Comparison of ENCODE assay signal across 20 cellular contexts in the genomic region with DNA sequence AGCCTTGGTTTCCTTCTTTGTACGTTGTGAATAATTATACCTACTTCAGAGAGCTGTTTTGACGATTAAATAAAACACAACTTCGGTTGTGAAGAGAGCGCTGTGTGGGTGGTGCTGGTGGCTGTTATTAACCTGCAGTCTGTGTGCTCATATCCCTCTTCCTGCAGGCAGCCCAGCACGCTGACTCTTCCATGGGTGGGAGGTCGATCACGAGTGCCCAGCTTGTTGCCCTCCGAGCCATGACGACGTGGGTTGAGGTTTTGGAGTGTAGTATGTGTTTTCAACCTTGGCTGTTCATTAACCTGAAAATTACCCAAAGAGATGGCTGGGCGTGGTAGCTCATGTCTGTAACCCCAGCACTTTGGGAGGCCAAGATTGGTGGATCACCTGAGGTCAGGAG. TPM values are rescaled to one million over a fixed set of nuclear protein-coding genes. Genes with fewer than 3 reads are reported as not detected.
A peak's percentile ranks its signal among the peaks of the same experiment; 100 is the strongest.
DNase-seq lines count a peak whose midpoint lies in the region; ATAC-seq and TF ChIP-seq lines count a peak whose summit lies in the region.
"Had no signal": no experiment of that assay in that cellular context is flagged by ENCODE, and none has a peak within 500 bp of the region (broad histone marks: within the 10 kb centered on the region; RNA-seq: fewer than 3 reads in every experiment).

No MANE protein-coding gene starts in this region.

- H3K4me1 Mint-ChIP-seq in activated CD4-positive, alpha-beta memory T cell treated with anti-CD3 and anti-CD28 coated beads for 36 hours (ENCODE audit: low read depth), result no peaks in the 10 kb centered on the region
- H3K4me1 Mint-ChIP-seq in activated CD4-positive, alpha-beta memory T cell treated with anti-CD3 and anti-CD28 coated beads, Interleukin-2, amount 10 ng/mL, durations not matched to agents 7 days and 5 days, result peaks cover 2% of the 10 kb centered on the region

- H3K4me3 Mint-ChIP-seq in activated CD4-positive, alpha-beta memory T cell treated with anti-CD3 and anti-CD28 coated beads for 36 hours, result no peak overlapping the region
- H3K4me3 Mint-ChIP-seq in activated CD4-positive, alpha-beta memory T cell treated with anti-CD3 and anti-CD28 coated beads, Interleukin-2, amount 10 ng/mL, durations not matched to agents 7 days and 5 days, result no peak overlapping the region
- H3K4me3 Mint-ChIP-seq: CD8-positive, alpha-beta T cell had no signal

- H3K27me3 Mint-ChIP-seq in activated CD4-positive, alpha-beta memory T cell treated with anti-CD3 and anti-CD28 coated beads for 36 hours, result peaks cover 6% of the 10 kb centered on the region
- H3K27me3 Mint-ChIP-seq in activated CD4-positive, alpha-beta memory T cell treated with anti-CD3 and anti-CD28 coated beads, Interleukin-2, amount 10 ng/mL, durations not matched to agents 7 days and 5 days, result peaks cover 5% of the 10 kb centered on the region

- CTCF ChIA-PET in activated CD4-positive, alpha-beta memory T cell treated with anti-CD3 and anti-CD28 coated beads for 36 hours (lab: Charles Lee), result interaction anchor here (1.2 kb wide), 1 partner anchor 72 kb away, joined by 3 read pairs; the partner anchor contains the start of gene ATMIN
- CTCF ChIA-PET in activated CD4-positive, alpha-beta memory T cell treated with anti-CD3 and anti-CD28 coated beads, Interleukin-2, amount 10 ng/mL, durations not matched to agents 7 days and 5 days (lab: Charles Lee), result no interaction called here

- H3K4me3 ChIP-seq in epithelial cell of proximal tubule (ENCODE audit: low read depth, low read length), result peak overlapping the region; percentile 19
- H3K4me3 ChIP-seq: Peyer's patch, SJSA1 had no signal

- no peaks in the 10 kb centered on the region for H3K36me3 Mint-ChIP-seq in activated CD4-positive, alpha-beta memory T cell treated with anti-CD3 and anti-CD28 coated beads for 36 hours
- no peaks in the 10 kb centered on the region for H3K36me3 Mint-ChIP-seq in activated CD4-positive, alpha-beta memory T cell treated with anti-CD3 and anti-CD28 coated beads, Interleukin-2, amount 10 ng/mL, durations not matched to agents 7 days and 5 days (ENCODE audit: low read depth)
- H3K36me3 Mint-ChIP-seq: CD8-positive, alpha-beta T cell had no signal

- no peak overlapping the region for H3K27ac Mint-ChIP-seq in activated CD4-positive, alpha-beta memory T cell treated with anti-CD3 and anti-CD28 coated beads for 36 hours
- H3K27ac Mint-ChIP-seq in activated CD4-positive, alpha-beta memory T cell treated with anti-CD3 and anti-CD28 coated beads, Interleukin-2, amount 10 ng/mL, durations not matched to agents 7 days and 5 days, result no peak overlapping the region
- H3K27ac Mint-ChIP-seq: CD8-positive, alpha-beta T cell had no signal

- intact Hi-C loops in activated CD4-positive, alpha-beta memory T cell treated with anti-CD3 and anti-CD28 coated beads for 36 hours (cut with micrococcal nuclease), result no loop called here
- intact Hi-C loops in Right ventricle myocardium superior (cut with DNase I), result no loop called here

- peak; percentile 14 for DNase-seq in activated CD4-positive, alpha-beta memory T cell treated with anti-CD3 and anti-CD28 coated beads for 36 hours
- DNase-seq in activated CD4-positive, alpha-beta memory T cell treated with anti-CD3 and anti-CD28 coated beads, Interleukin-2, amount 10 ng/mL, durations not matched to agents 7 days and 5 days, result no peak
- DNase-seq in epithelial cell of proximal tubule (ENCODE audit: low read depth) (peak; percentile 77), left kidney (ENCODE audit: low read depth, low spot score) (peak; percentile 27), dermis blood vessel endothelial cell (no peak), Right ventricle myocardium superior (no peak), SW480 (ENCODE audit: low spot score) (no peak)
- DNase-seq: 8988T; AML-193; CD8-positive, alpha-beta T cell; DND-41; KG1; NCI-H1092; NCI-H1436 treated with DMSO at 0.1 percent for 48 hours; NCI-H1930; NCI-H510A; NCI-H82; Peyer's patch had no signal

- TF ChIP-seq CTCF in epithelial cell of proximal tubule (conservative IDR thresholded peaks at IDR 0.05; ENCODE audit: low read depth, low read length), result no peak

- no peaks in the 10 kb centered on the region for H3K9me3 Mint-ChIP-seq in activated CD4-positive, alpha-beta memory T cell treated with anti-CD3 and anti-CD28 coated beads for 36 hours
- no peaks in the 10 kb centered on the region for H3K9me3 Mint-ChIP-seq in activated CD4-positive, alpha-beta memory T cell treated with anti-CD3 and anti-CD28 coated beads, Interleukin-2, amount 10 ng/mL, durations not matched to agents 7 days and 5 days
- H3K9me3 Mint-ChIP-seq: CD8-positive, alpha-beta T cell had no signal

- POLR2A ChIA-PET in activated CD4-positive, alpha-beta memory T cell treated with anti-CD3 and anti-CD28 coated beads for 36 hours (lab: Charles Lee), result no interaction called here
- POLR2A ChIA-PET in activated CD4-positive, alpha-beta memory T cell treated with anti-CD3 and anti-CD28 coated beads, Interleukin-2, amount 10 ng/mL, durations not matched to agents 7 days and 5 days (lab: Charles Lee), result no interaction called here

- ATAC-seq in GM19328 (IDR thresholded peaks at IDR 0.05; ENCODE audit: unreplicated experiment) (no peak), Right ventricle myocardium superior (ENCODE audit: poor library complexity) (no peak)
- ATAC-seq: CD8-positive, alpha-beta T cell had no signal

RNA-seq across cellular contexts. Expression of gene GCSH, which starts 11.3 kb away (rescaled TPM):
- 10 to 100 TPM; 23.9 to 24.7 TPM for total RNA-seq in activated CD4-positive, alpha-beta memory T cell treated with anti-CD3 and anti-CD28 coated beads for 36 hours
- 1 to 10 TPM; 3.5 to 6.6 TPM for total RNA-seq in activated CD4-positive, alpha-beta memory T cell treated with anti-CD3 and anti-CD28 coated beads, Interleukin-2, amount 10 ng/mL, durations not matched to agents 7 days and 5 days
- 38.7 and 49.1 TPM in 2 replicates for total RNA-seq in epithelial cell of proximal tubule
- 9.2 and 29.8 TPM in 2 replicates for total RNA-seq in dermis blood vessel endothelial cell
- 43.6 TPM for total RNA-seq in Right ventricle myocardium superior

RNA-seq across cellular contexts. Expression of gene C16orf46, which starts 30.5 kb away (rescaled TPM):
- under 1 TPM; 0.44 to 0.86 TPM for total RNA-seq in activated CD4-positive, alpha-beta memory T cell treated with anti-CD3 and anti-CD28 coated beads for 36 hours
- under 1 TPM in 1 of 2 experiments, not detected in 1; 0.73 TPM for total RNA-seq in activated CD4-positive, alpha-beta memory T cell treated with anti-CD3 and anti-CD28 coated beads, Interleukin-2, amount 10 ng/mL, durations not matched to agents 7 days and 5 days
- total RNA-seq in epithelial cell of proximal tubule (0.22 and 0.35 TPM in 2 replicates), dermis blood vessel endothelial cell (0.23 and 0.51 TPM in 2 replicates), Right ventricle myocardium superior (0.38 TPM)

Comparison
In these comparisons a context has a peak if more than half of its experiments do, and no peak if none do; other contexts are left out.
1. DNase-seq: peak in activated CD4-positive, alpha-beta memory T cell treated with anti-CD3 and anti-CD28 coated beads for 36 hours (single experiment), epithelial cell of proximal tubule (single experiment) and left kidney (single experiment); none in activated CD4-positive, alpha-beta memory T cell treated with anti-CD3 and anti-CD28 coated beads, Interleukin-2, amount 10 ng/mL, durations not matched to agents 7 days and 5 days (single experiment), dermis blood vessel endothelial cell (single experiment), Right ventricle myocardium superior (single experiment) and SW480 (single experiment).